In the genomic region with DNA sequence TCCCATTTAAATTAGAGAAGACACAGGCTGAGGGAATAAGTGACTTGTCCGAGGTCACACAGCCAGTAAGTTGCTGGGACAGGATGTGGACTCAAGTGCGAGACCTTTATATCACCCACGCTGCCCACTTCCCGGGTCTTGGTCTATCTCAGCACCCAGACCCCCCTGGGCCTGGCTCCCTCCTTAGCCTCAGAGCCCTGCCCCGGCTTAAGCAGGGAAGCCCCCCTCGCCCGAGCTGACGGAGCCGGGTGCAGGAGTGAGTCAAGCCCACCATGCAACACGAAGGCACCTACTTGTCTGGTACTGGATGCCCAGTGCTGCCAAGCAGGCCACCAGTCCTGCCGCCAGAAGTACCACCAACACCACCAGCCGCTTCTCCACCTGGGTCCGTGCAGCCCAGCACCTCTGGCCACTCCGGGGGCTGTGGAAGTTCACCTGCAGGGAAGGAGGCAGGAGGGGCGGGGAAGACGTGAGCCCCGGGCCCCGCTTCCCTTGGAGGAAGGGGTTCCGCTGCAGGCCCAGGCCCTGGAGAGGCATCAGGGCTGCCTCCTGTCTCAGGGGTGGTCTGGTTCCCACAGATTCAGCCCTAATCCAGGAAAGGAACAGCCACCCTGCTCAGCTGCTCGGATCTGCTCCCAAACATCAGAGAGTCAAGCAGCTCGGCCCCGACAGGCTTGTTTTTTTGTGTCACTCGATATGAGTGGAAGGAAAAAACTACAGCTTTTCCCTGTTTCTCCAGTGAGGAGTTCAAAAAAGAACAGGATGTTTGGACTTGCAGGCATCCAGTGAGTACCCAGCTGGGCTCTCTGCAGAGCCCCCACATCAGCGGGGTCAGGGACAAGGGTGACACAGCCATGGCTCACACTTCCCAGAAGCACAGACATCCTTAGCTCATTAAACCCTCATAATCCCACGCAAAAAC, we compare ENCODE assay signal across 11 cellular contexts. TPM values are rescaled to one million over a fixed set of nuclear protein-coding genes. Genes with fewer than 3 reads are reported as not detected.
DNase-seq lines count a peak whose midpoint lies in the region; ATAC-seq, FAIRE-seq and TF ChIP-seq lines count a peak whose summit lies in the region.
"Had no signal": no experiment of that assay in that cellular context is flagged by ENCODE, and none has a peak within 500 bp of the region (broad histone marks: within the 10 kb centered on the region; RNA-seq: fewer than 3 reads in every experiment).

No MANE protein-coding gene starts in this region.

- H3K9ac ChIP-seq in H1 (replicated peaks in 1 of 4; ENCODE audit: extremely low read depth in 1 of 4, low read depth in 3 of 4, low read length in 3 of 4): no peak overlapping the region

- no peak overlapping the region for H3K14ac ChIP-seq in H1 (ENCODE audit: insufficient read length)

- H3K27me3 ChIP-seq in heart left ventricle: no peaks in the 10 kb centered on the region
- H3K27me3 ChIP-seq in H1 (replicated peaks in 1 of 4; ENCODE audit: control insufficient read depth in 3 of 4, extremely low read depth in 1 of 4, insufficient read depth in 3 of 4, low read length in 3 of 4): no peaks in the 10 kb centered on the region
- H3K27me3 ChIP-seq in uterus: no peaks in the 10 kb centered on the region

- H3K9me3 ChIP-seq in heart left ventricle (no peaks in the 10 kb centered on the region), H1 (ENCODE audit: insufficient read depth in 2 of 2, low read depth in 1 of 2, low read length in 1 of 2) (no peaks in the 10 kb centered on the region), uterus (no peaks in the 10 kb centered on the region)

- no peaks in the 10 kb centered on the region for H3K79me2 ChIP-seq in H1 (ENCODE audit: control insufficient read depth in 1 of 2, insufficient read depth in 2 of 2, low read length in 2 of 2)

- H4K5ac ChIP-seq in H1 (ENCODE audit: insufficient read length, low read depth, low read length): no peak overlapping the region

- no peak overlapping the region for H3K4me2 ChIP-seq in H1 (ENCODE audit: insufficient read depth in 1 of 2, low read depth in 2 of 2, low read length in 2 of 2)

- H2BK12ac ChIP-seq in H1 (ENCODE audit: low read depth, low read length): peak overlapping the region; percentile 39; the same call in 1 of the 2 replicates

- H3K4me1 ChIP-seq in heart left ventricle: peaks cover 8 to 84% (median 63%) of the 10 kb centered on the region in 12 donors
- peaks cover 0 to 8% (median 4%) of the 10 kb centered on the region in 4 experiments; a peak in 5 of 7 replicates for H3K4me1 ChIP-seq in H1 (replicated peaks in 1 of 4; ENCODE audit: control insufficient read depth in 3 of 4, insufficient read depth in 4 of 4, low read length in 3 of 4)
- no peaks in the 10 kb centered on the region for H3K4me1 ChIP-seq in uterus

- H3K4me3 ChIP-seq in heart left ventricle: peak overlapping the region in 10 of 12 donors; percentile 3 to 48 (median 36)
- no peak overlapping the region for H3K4me3 ChIP-seq in H1 (ENCODE audit: extremely low read depth in 1 of 4, insufficient read depth in 2 of 4, low read depth in 3 of 4, low read length in 4 of 4)
- H3K4me3 ChIP-seq in uterus: peak overlapping the region in 1 of 2 donors; percentile 7

- H2BK20ac ChIP-seq in H1 (ENCODE audit: low read length): no peak overlapping the region

- H3K4me1 Mint-ChIP-seq in nephron: peaks cover 61% of the 10 kb centered on the region

- TF ChIP-seq POLR2A in heart left ventricle (IDR thresholded peaks at IDR 0.05) (no peak), H1 (IDR thresholded peaks at IDR 0.05; ENCODE audit: control extremely low read depth in 1 of 2, low read depth in 2 of 2, low read length in 2 of 2) (no peak), uterus (IDR thresholded peaks at IDR 0.05) (no peak), erythroblast (IDR thresholded peaks at IDR 0.05; ENCODE audit: low read length) (no peak)

- no peak overlapping the region for H2BK5ac ChIP-seq in H1 (ENCODE audit: low read depth, low read length)

- H2AK5ac ChIP-seq in H1 (ENCODE audit: low read depth, low read length): no peak overlapping the region

- no peak overlapping the region for H3K56ac ChIP-seq in H1 (replicated peaks; ENCODE audit: insufficient read length, low read depth, low read length)

- TF ChIP-seq CTCF in heart left ventricle (IDR thresholded peaks at IDR 0.05): no peak
- TF ChIP-seq CTCF in H1 (IDR thresholded peaks at IDR 0.05; ENCODE audit: control extremely low read depth in 1 of 3, insufficient read depth in 1 of 3, low read depth in 1 of 3, low read length in 3 of 3): no peak
- TF ChIP-seq CTCF in nephron (IDR thresholded peaks at IDR 0.05; ENCODE audit: unreplicated experiment in 3 of 3): no peak
- TF ChIP-seq CTCF in uterus (IDR thresholded peaks at IDR 0.05): no peak

- intact Hi-C loops in heart left ventricle (cut with DNase I): no loop called here
- intact Hi-C loops in cardiac septum (cut with DNase I): no loop called here
- intact Hi-C loops in uterus (cut with DNase I; ENCODE audit: low total_unique reads): no loop called here

- H4K91ac ChIP-seq in H1 (replicated peaks; ENCODE audit: insufficient read length, low read length): no peak overlapping the region

- no peak for TF ChIP-seq EP300 in H1 (IDR thresholded peaks at IDR 0.05; ENCODE audit: borderline replicate concordance in 1 of 2, low read depth in 2 of 2, low read length in 2 of 2)

- H3K27me3 Mint-ChIP-seq in nephron (ENCODE audit: low read depth): peaks cover 4% of the 10 kb centered on the region

- no peak overlapping the region for H2AFZ ChIP-seq in H1 (ENCODE audit: low read length)

- ATAC-seq in heart left ventricle: peak in 3 of 4 donors; percentile 28 to 51 (median 40)

- DNase-seq in heart left ventricle: no peak
- DNase-seq in cardiac septum (ENCODE audit: low spot score): no peak
- no peak for DNase-seq in H1 (ENCODE audit: low read depth in 1 of 2, low spot score in 2 of 2)
- no peak for DNase-seq in uterus
- no peak for DNase-seq in erythroblast (lab: John Stamatoyannopoulos, UW)
- no peak for DNase-seq in NCI-H2107 (lab: John Stamatoyannopoulos, UW)
- no peak for DNase-seq in foreskin melanocyte
- DNase-seq: activated CD4-positive, alpha-beta T cell treated with anti-CD3 and anti-CD28 coated beads for 4 hours; COR-L47; NCI-H446 had no signal

- H4K8ac ChIP-seq in H1 (ENCODE audit: extremely low read depth, insufficient read depth, low read length): no peak overlapping the region

- H3K27ac ChIP-seq in heart left ventricle (peak overlapping the region; percentile 68 to 98 (median 92)), H1 (ENCODE audit: low read depth, low read length) (no peak overlapping the region), uterus (peak overlapping the region; percentile 57 to 81)

- no peak for FAIRE-seq in H1 (lab: Jason Lieb, UNC)

- no peaks in the 10 kb centered on the region for H3K36me3 Mint-ChIP-seq in nephron (ENCODE audit: low read depth)

- TF ChIP-seq RAD21 in H1 (IDR thresholded peaks at IDR 0.05 in 1 of 2, conservative IDR thresholded peaks at IDR 0.05 in 1 of 2; ENCODE audit: low read depth in 2 of 2, low read length in 2 of 2): no peak

- no peaks in the 10 kb centered on the region for H3K79me1 ChIP-seq in H1 (ENCODE audit: low read depth, low read length)

- H3K4me3 Mint-ChIP-seq in nephron: no peak overlapping the region

- no peak overlapping the region for H2BK120ac ChIP-seq in H1 (replicated peaks; ENCODE audit: low read depth, low read length)

- WGBS in heart left ventricle, 4 donors: 61 to 70% (median 69%) methylated on average over 16 to 25 of the region's 25 CpGs
- WGBS in H1 (ENCODE audit: extremely low coverage in 1 of 2, insufficient coverage in 1 of 2, insufficient read length in 1 of 2, insufficient replicate concordance in 2 of 2, low coverage in 1 of 2, low lambda C conversion rate in 2 of 2, missing lambda C conversion rate in 1 of 2), 2 experiments: 83% methylated on average over 23 of the region's 25 CpGs; no CpG with 5 or more reads in 1 of the 2 experiments

- CTCF ChIA-PET in H1 (lab: Charles Lee; ENCODE audit: partially characterized antibody): interaction anchor here (0.7 to 11.6 kb wide), 12 partner anchors 10 to 90 kb away, joined by 3 to 144 read pairs (median 3); no protein-coding TSS in a partner anchor

- no peak overlapping the region for H3K18ac ChIP-seq in H1 (ENCODE audit: extremely low read depth, low read length)

- H4K20me1 ChIP-seq in H1 (replicated peaks in 1 of 2; ENCODE audit: control insufficient read depth in 1 of 2, insufficient read depth in 2 of 2, low read length in 2 of 2): peaks cover 0 to 2% of the 10 kb centered on the region in 2 experiments

- H3K23ac ChIP-seq in H1 (ENCODE audit: insufficient read length): no peak overlapping the region

- POLR2A ChIA-PET in H1 (lab: Charles Lee; ENCODE audit: partially characterized antibody): interaction anchor here (0.6 to 1.4 kb wide), 5 partner anchors 18 to 430 kb away, joined by 3 to 4 read pairs (median 3); no protein-coding TSS in a partner anchor

- H3K4ac ChIP-seq in H1 (replicated peaks; ENCODE audit: insufficient read length, low read depth, low read length): no peak overlapping the region

- no peak overlapping the region for H2BK15ac ChIP-seq in H1 (ENCODE audit: low read length)

- no peaks in the 10 kb centered on the region for H3K23me2 ChIP-seq in H1 (ENCODE audit: low read depth, low read length)

- H3K36me3 ChIP-seq in heart left ventricle (peaks cover 0 to 26% (median 4%) of the 10 kb centered on the region in 9 donors), H1 (ENCODE audit: control insufficient read depth in 2 of 4, insufficient read depth in 4 of 4, low read length in 3 of 4) (0 out of 8 replicates have a peak, but pooled peaks cover 0 to 3% (median 0%) of the 10 kb centered on the region in 4 experiments), uterus (no peaks in the 10 kb centered on the region)

- H3K27ac Mint-ChIP-seq in nephron: peak overlapping the region; percentile 88 to 96 (median 94)

- H3K9me3 Mint-ChIP-seq in nephron: no peaks in the 10 kb centered on the region

TF ChIP-seq in H1, 55 proteins besides CTCF, POLR2A, EP300 and RAD21 (continues in another document):
- TF ChIP-seq RXRA (IDR thresholded peaks at IDR 0.05; ENCODE audit: insufficient read depth, low read depth, low read length): no peak
- TF ChIP-seq CHD1 (IDR thresholded peaks at IDR 0.05; ENCODE audit: low read depth, low read length): no peak
- no peak for TF ChIP-seq SRF (IDR thresholded peaks at IDR 0.05; ENCODE audit: low read depth, low read length)

RNA-seq across cellular contexts. Expression of a gene that starts 11.1 kb away (rescaled TPM):
- total RNA-seq in heart left ventricle: 100 to 1,000 TPM in 1 of 9 donors, 10 to 100 TPM in 8; 37.3 to 140 (median 59.4) TPM
- 10 to 100 TPM; 38.4 to 61.3 TPM for polyA plus RNA-seq in heart left ventricle
- 55.8 TPM for total RNA-seq in cardiac septum
- 36.8 and 37.1 TPM in 2 replicates for total RNA-seq in H1 (2021; fragmentation: NEBNext Ultra II Directional; extraction: Animal tissue kit (Norgen Biotek cat#: 25700))
- 21.4 and 26.7 TPM in 2 replicates for polyA plus RNA-seq in H1 (2011; rRNA removed)
- 15.9 TPM for polyA plus RNA-seq in H1 (2011; cell fraction: cytosol; rRNA removed)
- 24.2 TPM for polyA plus RNA-seq in H1 (2011; cell fraction: nucleus; rRNA removed)
- 23.4 to 31.1 TPM (median 26.4 TPM) in 4 replicates for polyA plus RNA-seq in H1 (2012, experiment 1 of 2)
- 17.3 TPM for polyA plus RNA-seq in H1 (2012, experiment 2 of 2)
- 44.8 TPM for polyA plus RNA-seq in H1 (2013, experiment 1 of 2)
- polyA plus RNA-seq in H1 (2013, experiment 2 of 2): 44.6 TPM
- polyA minus RNA-seq in H1 (2011; rRNA and poly(A)+ RNA removed): 23.9 and 27.9 TPM in 2 replicates
- polyA minus RNA-seq in H1 (2011; cell fraction: cytosol; rRNA and poly(A)+ RNA removed): 13.4 TPM
- 12.3 TPM for polyA minus RNA-seq in H1 (2011; cell fraction: nucleus; rRNA and poly(A)+ RNA removed)
- total RNA-seq in uterus: 100 to 1,000 TPM in 1 of 4 donors, 10 to 100 TPM in 3; 45.6 to 175 (median 59.1) TPM

Comparison
In these comparisons a context has a peak if more than half of its experiments do, and no peak if none do; other contexts are left out.
1. H3K4me3 ChIP-seq: peak in heart left ventricle (10 of 12); none in H1 (0 of 4).